1 cellular context compared by ENCODE assay signal in the genomic region with DNA sequence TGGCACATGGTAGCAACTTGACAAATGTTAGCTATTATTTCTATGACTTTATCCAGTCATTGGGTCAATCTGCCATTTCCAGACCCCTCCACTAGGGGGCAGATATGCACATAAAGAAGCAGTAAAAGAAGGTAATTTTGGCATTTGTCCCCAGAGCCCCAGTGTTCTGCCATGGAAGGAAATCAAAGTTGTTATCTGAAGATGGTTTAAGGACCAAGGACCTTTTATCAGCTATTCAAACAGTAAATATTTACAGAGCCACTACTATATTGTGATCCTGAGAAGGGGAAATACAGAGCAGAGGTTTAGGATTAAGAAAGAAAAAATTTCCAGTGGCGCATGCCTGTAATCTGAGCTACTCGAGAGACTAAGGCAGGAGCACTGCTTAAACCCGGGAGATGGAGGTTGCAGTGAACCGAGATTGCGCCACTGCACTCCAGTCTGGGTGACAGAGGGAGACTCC.
TF ChIP-seq lines count a peak whose summit lies in the region.

No MANE protein-coding gene starts in this region.

TF ChIP-seq in H1, 55 proteins besides CTCF, POLR2A, EP300 and RAD21:
- no peak for TF ChIP-seq EGR1 (IDR thresholded peaks at IDR 0.05; ENCODE audit: borderline replicate concordance, low read depth, low read length)
- TF ChIP-seq ATF3 (IDR thresholded peaks at IDR 0.05; ENCODE audit: insufficient read depth, low read depth, low read length) = no peak
- no peak for TF ChIP-seq CBX8 (IDR thresholded peaks at IDR 0.05; ENCODE audit: borderline replicate concordance, low read depth, low read length)
- TF ChIP-seq SUZ12 (IDR thresholded peaks at IDR 0.05; ENCODE audit: low read length) = no peak
- no peak for TF ChIP-seq TBP (IDR thresholded peaks at IDR 0.05; ENCODE audit: low read depth, low read length)
- TF ChIP-seq TEAD4 (IDR thresholded peaks at IDR 0.05; ENCODE audit: low read depth, low read length) = no peak
- no peak for TF ChIP-seq BACH1 (IDR thresholded peaks at IDR 0.05; ENCODE audit: low read length)
- TF ChIP-seq ASH2L (IDR thresholded peaks at IDR 0.05; ENCODE audit: low read length) = no peak
- TF ChIP-seq NANOG (IDR thresholded peaks at IDR 0.05; ENCODE audit: insufficient read depth, low read depth, low read length, poor library complexity, severe bottlenecking) = no peak
- TF ChIP-seq E2F6 (IDR thresholded peaks at IDR 0.05) = no peak
- TF ChIP-seq MAFK (IDR thresholded peaks at IDR 0.05; ENCODE audit: low read depth, low read length) = no peak
- no peak for TF ChIP-seq FOSL1 (IDR thresholded peaks at IDR 0.05; ENCODE audit: insufficient read depth, low read depth, low read length)
- TF ChIP-seq CHD1 (IDR thresholded peaks at IDR 0.05; ENCODE audit: low read depth, low read length) = no peak
- TF ChIP-seq, protein P1, sequence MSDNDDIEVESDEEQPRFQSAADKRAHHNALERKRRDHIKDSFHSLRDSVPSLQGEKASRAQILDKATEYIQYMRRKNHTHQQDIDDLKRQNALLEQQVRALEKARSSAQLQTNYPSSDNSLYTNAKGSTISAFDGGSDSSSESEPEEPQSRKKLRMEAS (IDR thresholded peaks at IDR 0.05) = no peak
- no peak for TF ChIP-seq SIX5 (IDR thresholded peaks at IDR 0.05; ENCODE audit: low read depth, low read length)
TF ChIP-seq in H1: peak in this region for 0.
